8 cellular contexts compared by ENCODE assay signal in genomic region chr6:82363368-82364086, GRCh38. TPM values are rescaled to one million over a fixed set of nuclear protein-coding genes. Genes with fewer than 3 reads are reported as not detected.
DNase-seq lines count a peak whose midpoint lies in the region; ATAC-seq, FAIRE-seq and TF ChIP-seq lines count a peak whose summit lies in the region.

TPBG (plus strand) TSS chr6:82363817; CDS start chr6:82364962, 1,145 bp downstream.

- H3K27me3 Mint-ChIP-seq in T-helper 1 cell treated with Interleukin-12 subunit alpha and Interleukin-12 subunit beta and Interleukin-4 antibody, amounts not matched to agents 30 μg/mL and 1 μg/mL, for 36 hours (ENCODE audit: low read depth): peaks cover 64% of the 10 kb centered on the region

- H3K9me3 ChIP-seq in adipocyte (ENCODE audit: control insufficient read depth, low read length) (no peaks in the 10 kb centered on the region), heart right ventricle (no peaks in the 10 kb centered on the region), pancreas (peaks cover 0 to 3% (median 0%) of the 10 kb centered on the region in 4 donors)

- TF ChIP-seq CTCF in heart right ventricle (IDR thresholded peaks at IDR 0.05): peak in 4 of 9 donors; percentile 21 to 41 (median 37)
- TF ChIP-seq CTCF in pancreas (IDR thresholded peaks at IDR 0.05): no peak

- H3K27ac ChIP-seq in heart right ventricle: peak within 1 kb of the TSS; percentile 13 to 85 (median 74)
- peak within 1 kb of the TSS; percentile 36 to 82 (median 60) for H3K27ac ChIP-seq in pancreas

- intact Hi-C loops in heart right ventricle (cut with DNase I) (loop anchor here in 1 of 10 donors (10.0 kb wide), 1 partner anchor 691 kb away; no protein-coding TSS in a partner anchor), pancreas (cut with DNase I) (no loop called here)

- H3K36me3 ChIP-seq in adipocyte (ENCODE audit: control insufficient read depth, insufficient read depth, low read length, severe bottlenecking) (no peaks in the 10 kb centered on the region), heart right ventricle (peaks cover 0 to 4% (median 0%) of the 10 kb centered on the region in 9 donors), pancreas (no peaks in the 10 kb centered on the region)

- peak within 1 kb of the TSS; percentile 75 for H3K4me3 Mint-ChIP-seq in T-helper 1 cell treated with Interleukin-12 subunit alpha and Interleukin-12 subunit beta and Interleukin-4 antibody, amounts not matched to agents 30 μg/mL and 1 μg/mL, for 36 hours

- peak within 1 kb of the TSS; percentile 88 for H3K9ac ChIP-seq in adipocyte (ENCODE audit: low read length)

- WGBS in heart right ventricle, 2 donors: 0 to 1% methylated on average over 43 of the region's 43 CpGs
- 0 to 1% methylated on average over 42 to 43 of the region's 43 CpGs for WGBS in pancreas, 2 donors

- H3K4me3 ChIP-seq in adipocyte (ENCODE audit: low read length) (peak within 1 kb of the TSS; percentile 82), heart right ventricle (peak within 1 kb of the TSS; percentile 34 to 80 (median 68)), pancreas (peak within 1 kb of the TSS; percentile 59 to 80 (median 70))

- H3K4me1 ChIP-seq in adipocyte (ENCODE audit: control insufficient read depth, insufficient read depth, low read length) (peaks cover 30% of the 10 kb centered on the region), heart right ventricle (peaks cover 0 to 27% (median 13%) of the 10 kb centered on the region in 9 donors), pancreas (no peaks in the 10 kb centered on the region)

- no peak within 1 kb of the TSS for H3K27ac Mint-ChIP-seq in T-helper 1 cell treated with Interleukin-12 subunit alpha and Interleukin-12 subunit beta and Interleukin-4 antibody, amounts not matched to agents 30 μg/mL and 1 μg/mL, for 36 hours

- FAIRE-seq in pancreas (lab: Jason Lieb, UNC) (no peak), GM19239 (lab: Jason Lieb, UNC) (no peak)

- H3K4me1 Mint-ChIP-seq in T-helper 1 cell treated with Interleukin-12 subunit alpha and Interleukin-12 subunit beta and Interleukin-4 antibody, amounts not matched to agents 30 μg/mL and 1 μg/mL, for 36 hours (ENCODE audit: low read depth): peaks cover 11% of the 10 kb centered on the region

- H3K27me3 ChIP-seq in adipocyte (replicated peaks; ENCODE audit: control insufficient read depth, insufficient read depth, low read length) (no peaks in the 10 kb centered on the region), heart right ventricle (peaks cover 0 to 70% (median 45%) of the 10 kb centered on the region in 7 donors), pancreas (no peaks in the 10 kb centered on the region)

- DNase-seq in T-helper 1 cell (no peak), NCI-H748 (lab: John Stamatoyannopoulos, UW; ENCODE audit: unreplicated experiment) (peak; percentile 91), adipocyte (ENCODE audit: low read depth) (peak; percentile 82), heart right ventricle (peak; percentile 42 to 44), pancreas (peak; percentile 39 to 81 (median 60)), GM19239 (ENCODE audit: insufficient read length, low spot score) (no peak)

- no peaks in the 10 kb centered on the region for H3K36me3 Mint-ChIP-seq in T-helper 1 cell treated with Interleukin-12 subunit alpha and Interleukin-12 subunit beta and Interleukin-4 antibody, amounts not matched to agents 30 μg/mL and 1 μg/mL, for 36 hours (ENCODE audit: low read depth)

- no peaks in the 10 kb centered on the region for H3K9me3 Mint-ChIP-seq in T-helper 1 cell treated with Interleukin-12 subunit alpha and Interleukin-12 subunit beta and Interleukin-4 antibody, amounts not matched to agents 30 μg/mL and 1 μg/mL, for 36 hours

- ATAC-seq in HG02610 (IDR thresholded peaks at IDR 0.05; ENCODE audit: unreplicated experiment): peak; percentile 59
- ATAC-seq in heart right ventricle: peak; percentile 71 to 88 (median 75)
- peak; percentile 70 to 86 (median 79) for ATAC-seq in pancreas

RNA-seq across cellular contexts. Expression of gene TPBG, which starts in this region (rescaled TPM):
- total RNA-seq in heart right ventricle (1 to 10 TPM; 1.4 to 3.5 (median 2.1) TPM), pancreas (10 to 100 TPM in 1 of 6 donors, 1 to 10 TPM in 5; 2.8 to 13.6 (median 3.7) TPM)
- polyA plus RNA-seq in heart right ventricle (1 to 10 TPM; 1.8 to 3.1 TPM), pancreas (1 to 10 TPM; 6.5 to 6.7 TPM)

Comparison
In these comparisons a context has a peak if more than half of its experiments do, and no peak if none do; other contexts are left out.
1. DNase-seq: peak in NCI-H748 (single experiment), adipocyte (single experiment), heart right ventricle (2 of 2) and pancreas (6 of 6); none in T-helper 1 cell (0 of 5) and GM19239 (single experiment).
2. Peak in every context shown above with its lines, with median percentiles within 50 percentile points of each other: ATAC-seq and H3K4me3 ChIP-seq.